9 cellular contexts compared by ENCODE assay signal in the genomic region with DNA sequence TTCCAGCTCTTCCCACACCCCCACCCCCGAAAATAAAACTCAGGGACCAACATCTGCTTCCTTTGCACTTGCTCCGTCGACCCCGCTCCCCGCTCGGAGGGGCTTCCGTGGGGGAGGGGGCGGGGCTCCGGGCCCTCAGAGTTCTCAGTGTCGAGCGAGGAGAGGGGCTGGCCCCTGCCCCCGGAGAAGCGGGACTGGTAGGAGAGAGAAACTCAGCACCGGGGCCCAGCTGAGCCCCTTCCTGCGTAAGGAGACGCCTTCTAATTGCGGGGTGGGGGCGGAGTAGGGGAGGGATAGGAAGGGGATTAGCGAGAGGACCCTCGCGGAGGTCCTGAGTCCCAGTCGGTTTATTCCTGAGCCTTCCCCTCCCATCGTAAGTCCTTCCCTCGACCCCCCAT. TPM values are rescaled to one million over a fixed set of nuclear protein-coding genes. Genes with fewer than 3 reads are reported as not detected.
DNase-seq lines count a peak whose midpoint lies in the region; ATAC-seq and TF ChIP-seq lines count a peak whose summit lies in the region.
"Had no signal": no experiment of that assay in that cellular context is flagged by ENCODE, and none has a peak within 500 bp of the region (broad histone marks: within the 10 kb centered on the region; RNA-seq: fewer than 3 reads in every experiment).

No MANE protein-coding gene starts in this region.

- no peaks in the 10 kb centered on the region for H3K9me3 ChIP-seq in breast epithelium
- H3K9me3 ChIP-seq in mammary epithelial cell (replicated peaks; ENCODE audit: insufficient read depth, low read length): no peaks in the 10 kb centered on the region
- H3K9me3 ChIP-seq in lower lobe of right lung: no peaks in the 10 kb centered on the region
- H3K9me3 ChIP-seq in thymus (ENCODE audit: control insufficient read depth): no peaks in the 10 kb centered on the region

- no peak for DNase-seq in breast epithelium (ENCODE audit: low spot score in 2 of 2)
- no peak for DNase-seq in mammary epithelial cell
- no peak for DNase-seq in activated naive CD4-positive, alpha-beta T cell treated with anti-CD3 and anti-CD28 coated beads, Interleukin-2, amount 50 U/mL, for 72 hours (ENCODE audit: low spot score in 2 of 2)
- DNase-seq in lower lobe of right lung: no peak
- DNase-seq in stimulated activated CD4-positive, alpha-beta T cell treated with anti-CD3 and anti-CD28 coated beads, Interleukin-2, amount 100 ng/mL, for 24 hours: no peak

- no peak overlapping the region for H3K27ac ChIP-seq in breast epithelium
- no peak overlapping the region for H3K27ac ChIP-seq in mammary epithelial cell (ENCODE audit: insufficient read depth, low read depth, low read length)
- H3K27ac ChIP-seq in lower lobe of right lung: no peak overlapping the region
- no peak overlapping the region for H3K27ac ChIP-seq in thymus (ENCODE audit: low read depth)
- H3K27ac ChIP-seq: C4-2B had no signal

- no peaks in the 10 kb centered on the region for H3K36me3 Mint-ChIP-seq in activated naive CD4-positive, alpha-beta T cell treated with anti-CD3 and anti-CD28 coated beads, Interleukin-2, amount 50 U/mL, for 72 hours

- TF ChIP-seq CTCF in breast epithelium (IDR thresholded peaks at IDR 0.05) (no peak), mammary epithelial cell (conservative IDR thresholded peaks at IDR 0.05 in 1 of 2, IDR thresholded peaks at IDR 0.05 in 1 of 2; ENCODE audit: extremely low read depth in 1 of 2, insufficient read depth in 1 of 2, low read depth in 1 of 2, low read length in 2 of 2) (no peak), lower lobe of right lung (IDR thresholded peaks at IDR 0.05) (no peak)

- no peak overlapping the region for H3K4me2 ChIP-seq in mammary epithelial cell (ENCODE audit: insufficient read depth, low read depth, low read length)

- H3K79me2 ChIP-seq in mammary epithelial cell (ENCODE audit: insufficient read depth, low read length): no peaks in the 10 kb centered on the region

- peak; percentile 31 to 38 for ATAC-seq in activated naive CD4-positive, alpha-beta T cell treated with anti-CD3 and anti-CD28 coated beads, Interleukin-2, amount 50 U/mL, for 72 hours
- ATAC-seq in lower lobe of right lung (no peak), HG03097 (IDR thresholded peaks at IDR 0.05; ENCODE audit: low FRiP score, unreplicated experiment) (no peak), GM18502 (IDR thresholded peaks at IDR 0.05; ENCODE audit: poor library complexity, unreplicated experiment) (no peak)

- H3K27ac Mint-ChIP-seq in activated naive CD4-positive, alpha-beta T cell treated with anti-CD3 and anti-CD28 coated beads, Interleukin-2, amount 50 U/mL, for 72 hours: peak overlapping the region in 1 of 2 donors; percentile 14

- H3K27me3 ChIP-seq in breast epithelium (peaks cover 0 to 7% of the 10 kb centered on the region in 2 donors), mammary epithelial cell (ENCODE audit: insufficient read depth, low read length) (peaks cover 6% of the 10 kb centered on the region), lower lobe of right lung (ENCODE audit: low read depth) (peaks cover 34% of the 10 kb centered on the region), thymus (ENCODE audit: control insufficient read depth, insufficient read depth) (peaks cover 46% of the 10 kb centered on the region)

- H3K36me3 ChIP-seq in breast epithelium: no peaks in the 10 kb centered on the region
- no peaks in the 10 kb centered on the region for H3K36me3 ChIP-seq in mammary epithelial cell (ENCODE audit: insufficient read depth, low read length)
- H3K36me3 ChIP-seq in lower lobe of right lung: no peaks in the 10 kb centered on the region
- H3K36me3 ChIP-seq in thymus (ENCODE audit: control insufficient read depth, insufficient read depth): no peaks in the 10 kb centered on the region

- CTCF ChIA-PET in mammary epithelial cell (lab: Charles Lee; ENCODE audit: low non-redundant PET): no interaction called here

- H3K9ac ChIP-seq in mammary epithelial cell (ENCODE audit: insufficient read depth, low read length): no peak overlapping the region

- TF ChIP-seq POLR2A in breast epithelium (IDR thresholded peaks at IDR 0.05): no peak

- no peaks in the 10 kb centered on the region for H4K20me1 ChIP-seq in mammary epithelial cell (ENCODE audit: insufficient read depth, low read length)

- H2AFZ ChIP-seq in mammary epithelial cell (ENCODE audit: low read depth, low read length): no peak overlapping the region

- dilution Hi-C loops in mammary epithelial cell (cut with HindIII; ENCODE audit: low sequenced_read_pairs): no loop called here

- intact Hi-C loops in breast epithelium (cut with DNase I; ENCODE audit: low total_unique reads): no loop called here
- intact Hi-C loops in mammary epithelial cell (cut with micrococcal nuclease): no loop called here
- intact Hi-C loops in lower lobe of right lung (cut with DNase I): no loop called here

- in situ Hi-C loops in mammary epithelial cell (cut with MboI; ENCODE audit: low sequenced_read_pairs in 2 of 2): no loop called here

- H3K9me3 Mint-ChIP-seq in activated naive CD4-positive, alpha-beta T cell treated with anti-CD3 and anti-CD28 coated beads, Interleukin-2, amount 50 U/mL, for 72 hours: no peaks in the 10 kb centered on the region

- peaks cover 0 to 8% of the 10 kb centered on the region in 2 donors for H3K4me1 ChIP-seq in breast epithelium
- H3K4me1 ChIP-seq in mammary epithelial cell (ENCODE audit: insufficient read depth, low read length): no peaks in the 10 kb centered on the region
- H3K4me1 ChIP-seq in lower lobe of right lung: peaks cover 19% of the 10 kb centered on the region
- no peaks in the 10 kb centered on the region for H3K4me1 ChIP-seq in thymus (ENCODE audit: control insufficient read depth, insufficient read depth, low read length)

- H3K4me3 ChIP-seq in breast epithelium: peak overlapping the region; percentile 41 to 64 (median 52)
- H3K4me3 ChIP-seq in mammary epithelial cell (replicated peaks in 1 of 3; ENCODE audit: insufficient read depth in 1 of 3, low read depth in 2 of 3, low read length in 3 of 3): no peak overlapping the region
- peak overlapping the region; percentile 50 for H3K4me3 ChIP-seq in lower lobe of right lung
- peak overlapping the region; percentile 45 for H3K4me3 ChIP-seq in thymus (ENCODE audit: low read length)

- BruUV-seq in mammary epithelial cell (replicated peaks; lab: Mats Ljungman, UMichigan): no TSS peak

- WGBS in mammary epithelial cell (ENCODE audit: low coverage, missing lambda C conversion rate): 83% methylated on average over 4 of the region's 24 CpGs
- WGBS in thymus: 1% methylated on average over 24 of the region's 24 CpGs

RNA-seq across cellular contexts. Expression of a gene that starts 22.3 kb away (rescaled TPM):
- total RNA-seq in breast epithelium: not detected
- not detected for total RNA-seq in mammary epithelial cell
- not detected for polyA plus RNA-seq in mammary epithelial cell
- not detected for polyA minus RNA-seq in mammary epithelial cell
- total RNA-seq in activated naive CD4-positive, alpha-beta T cell treated with anti-CD3 and anti-CD28 coated beads, Interleukin-2, amount 50 U/mL, for 72 hours: not detected
- not detected for total RNA-seq in lower lobe of right lung
- 0.16 TPM for polyA plus RNA-seq in thymus

RNA-seq across cellular contexts. Expression of a gene that starts 32.5 kb away (rescaled TPM):
- total RNA-seq in breast epithelium: under 1 TPM in 1 of 3 donors, not detected in 2; under 0.01 TPM
- under 1 TPM in 1 of 2 donors, not detected in 1; under 0.01 TPM for total RNA-seq in mammary epithelial cell
- polyA plus RNA-seq in mammary epithelial cell: not detected
- polyA minus RNA-seq in mammary epithelial cell: not detected
- total RNA-seq in activated naive CD4-positive, alpha-beta T cell treated with anti-CD3 and anti-CD28 coated beads, Interleukin-2, amount 50 U/mL, for 72 hours: under 1 TPM; 0.09 to 0.37 TPM
- 0.09 TPM for total RNA-seq in lower lobe of right lung
- polyA plus RNA-seq in thymus: 0.09 TPM

RNA-seq across cellular contexts. Expression of a gene that starts 32.8 kb away (rescaled TPM):
- total RNA-seq in breast epithelium (1 to 10 TPM; 1.6 to 2.1 (median 1.9) TPM), mammary epithelial cell (under 1 TPM in 1 of 2 donors, not detected in 1; 0.50 TPM), lower lobe of right lung (0.95 TPM)
- polyA plus RNA-seq in mammary epithelial cell (0.39 TPM), thymus (11.0 TPM)
- polyA minus RNA-seq in mammary epithelial cell: not detected
- total RNA-seq in activated naive CD4-positive, alpha-beta T cell treated with anti-CD3 and anti-CD28 coated beads, Interleukin-2, amount 50 U/mL, for 72 hours: 1 to 10 TPM; 4.2 to 6.4 TPM

RNA-seq across cellular contexts. Expression of a gene that starts 46.5 kb away (rescaled TPM):
- total RNA-seq in breast epithelium (10 to 100 TPM; 46.5 to 61.1 (median 53.7) TPM), mammary epithelial cell (10 to 100 TPM; 55.2 to 56.9 TPM), lower lobe of right lung (24.0 TPM)
- polyA plus RNA-seq in mammary epithelial cell (112 TPM), thymus (46.7 TPM)
- polyA minus RNA-seq in mammary epithelial cell: 24.8 TPM
- 10 to 100 TPM; 39.3 to 73.5 TPM for total RNA-seq in activated naive CD4-positive, alpha-beta T cell treated with anti-CD3 and anti-CD28 coated beads, Interleukin-2, amount 50 U/mL, for 72 hours

Comparison
In these comparisons a context has a peak if more than half of its experiments do, and no peak if none do; other contexts are left out.
1. H3K4me3 ChIP-seq: peak in breast epithelium (3 of 3), lower lobe of right lung (single experiment) and thymus (single experiment); none in mammary epithelial cell (0 of 3).
2. ATAC-seq: peak in activated naive CD4-positive, alpha-beta T cell treated with anti-CD3 and anti-CD28 coated beads, Interleukin-2, amount 50 U/mL, for 72 hours (2 of 2); none in lower lobe of right lung (0 of 2), HG03097 (single experiment) and GM18502 (single experiment).